30 cellular contexts compared by ENCODE assay signal in the genomic region with DNA sequence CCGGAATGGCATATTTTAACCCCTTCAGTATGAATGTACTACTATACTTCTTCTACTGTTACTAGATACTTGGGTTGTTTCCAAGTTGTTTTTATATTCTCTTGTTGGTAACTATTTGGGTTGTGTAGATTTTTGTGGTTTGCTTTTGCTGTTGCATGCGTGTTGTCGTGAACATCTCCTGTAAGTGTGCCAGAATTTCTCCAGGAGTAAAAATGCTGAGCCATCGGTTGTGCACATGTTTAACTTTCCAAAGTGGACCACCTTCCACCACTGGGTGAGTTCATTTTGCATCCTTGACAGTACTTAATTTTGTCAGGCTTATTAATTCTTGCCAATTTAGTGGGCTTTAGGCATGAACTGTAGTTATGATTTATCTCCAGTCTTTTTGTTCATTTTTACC.
"Had no signal": no experiment of that assay in that cellular context is flagged by ENCODE, and none has a peak within 500 bp of the region (broad histone marks: within the 10 kb centered on the region; RNA-seq: fewer than 3 reads in every experiment).

No MANE protein-coding gene starts in this region.

- H3K27me3 Mint-ChIP-seq: activated naive CD8-positive, alpha-beta T cell had no signal

- H3K27me3 ChIP-seq: body of pancreas, dorsolateral prefrontal cortex, neural progenitor cell, suprapubic skin, tibial artery, upper lobe of right lung had no signal

- H3K4me2 ChIP-seq: neural progenitor cell had no signal

- H2AFZ ChIP-seq: neural progenitor cell, parathyroid adenoma had no signal

- H3K4me3 ChIP-seq: body of pancreas, coronary artery, dorsolateral prefrontal cortex, neural progenitor cell, psoas muscle, suprapubic skin, tibial artery, upper lobe of right lung had no signal

- H3K9me3 Mint-ChIP-seq: activated T-cell treated with anti-CD3 and anti-CD28 coated beads, Interleukin-2, amount 50 U/mL, for 72 hours; natural killer cell; neural progenitor cell had no signal

- H3K27ac Mint-ChIP-seq: activated naive CD8-positive, alpha-beta T cell; activated T-cell treated with anti-CD3 and anti-CD28 coated beads, Interleukin-2, amount 50 U/mL, for 72 hours; neural progenitor cell had no signal

- H3K9ac ChIP-seq: neural progenitor cell, parathyroid adenoma had no signal

- H3K4me1 Mint-ChIP-seq: neural progenitor cell had no signal

- DNase-seq: activated CD4-positive, alpha-beta T cell treated with anti-CD3 and anti-CD28 coated beads for 4 hours; activated CD4-positive, alpha-beta T cell treated with anti-CD3 and anti-CD28 coated beads, Interleukin-2, amount 50 U/mL, for 4 hours; activated effector memory CD4-positive, alpha-beta T cell treated with Interleukin-2 at 50 U/mL for 16 hours; activated naive CD4-positive, alpha-beta T cell treated with Interleukin-2 at 50 U/mL for 16 hours; activated T-cell treated with anti-CD3 and anti-CD28 coated beads for 4 hours; activated T-cell treated with anti-CD3 and anti-CD28 coated beads, Interleukin-2, amount 50 U/mL, for 72 hours; aorta; body of pancreas; cerebellar nuclear complex; dorsolateral prefrontal cortex; effector memory CD4-positive, alpha-beta T cell; foreskin fibroblast; head of caudate nucleus; hippocampal formation; kidney; left colon; mammary epithelial cell; natural killer cell; occipital lobe; psoas muscle; stimulated activated CD4-positive, alpha-beta T cell treated with anti-CD3 and anti-CD28 coated beads, Interleukin-15, amount 100 ng/mL, for 24 hours; stimulated activated naive CD4-positive, alpha-beta T cell; T-helper 2 cell; tibial artery; upper lobe of right lung had no signal

- H3K36me3 ChIP-seq: neural progenitor cell had no signal

- H3K9me3 ChIP-seq: body of pancreas, psoas muscle, suprapubic skin, tibial artery, upper lobe of right lung had no signal

- ATAC-seq: activated T-cell treated with anti-CD3 and anti-CD28 coated beads, Interleukin-2, amount 50 U/mL, for 72 hours; body of pancreas; left colon; natural killer cell; psoas muscle; upper lobe of right lung had no signal

- H3K4me1 ChIP-seq: body of pancreas, neural progenitor cell, parathyroid adenoma, psoas muscle, suprapubic skin, tibial artery, upper lobe of right lung had no signal

- H3K4me3 Mint-ChIP-seq: activated naive CD8-positive, alpha-beta T cell; activated T-cell treated with anti-CD3 and anti-CD28 coated beads, Interleukin-2, amount 50 U/mL, for 72 hours; natural killer cell; neural progenitor cell had no signal

- H3K27ac ChIP-seq: body of pancreas, coronary artery, dorsolateral prefrontal cortex, neural progenitor cell, parathyroid adenoma, psoas muscle, suprapubic skin, tibial artery, upper lobe of right lung had no signal
